8 cellular contexts compared by ENCODE assay signal in the genomic region with DNA sequence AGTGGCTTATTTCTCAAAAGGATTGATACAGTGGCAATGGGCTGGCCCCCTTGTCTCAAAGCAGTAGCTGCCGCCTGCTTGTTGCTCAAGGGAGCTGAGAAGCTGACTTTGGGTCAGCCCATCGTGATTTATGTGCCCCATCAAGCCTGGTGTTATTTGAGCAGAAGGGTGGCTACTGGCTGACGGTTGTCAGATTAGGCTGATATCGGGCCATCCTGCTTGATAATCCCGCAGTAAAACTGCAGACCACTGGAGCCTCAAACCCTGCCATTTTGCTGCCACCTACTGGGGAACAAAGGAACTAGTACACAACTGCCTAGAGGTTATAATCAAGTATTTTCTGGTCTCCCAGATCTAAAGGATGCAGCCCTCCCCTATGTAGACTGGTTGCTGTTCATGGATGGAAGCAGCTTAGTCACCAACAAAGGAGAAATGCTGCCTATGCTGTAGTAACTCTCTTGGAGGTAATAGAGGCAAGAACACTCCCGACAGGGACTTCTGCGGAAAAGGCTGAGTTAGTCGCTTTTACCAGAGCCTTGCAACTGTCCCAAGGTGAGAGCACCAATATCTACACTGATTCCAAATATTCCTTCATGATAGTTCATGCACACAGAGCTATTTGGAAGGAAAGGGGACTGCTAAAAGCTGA.
A peak's percentile ranks its signal among the peaks of the same experiment; 100 is the strongest.
DNase-seq lines count a peak whose midpoint lies in the region; ATAC-seq, FAIRE-seq and TF ChIP-seq lines count a peak whose summit lies in the region.

No MANE protein-coding gene starts in this region.

- intact Hi-C loops in GM12878 (cut with micrococcal nuclease; ENCODE audit: unreplicated experiment), result loop anchor here (1.0 kb wide), 2 partner anchors 91 to 356 kb away; no protein-coding TSS in a partner anchor

- peak; percentile 88 for TF ChIP-seq RAD21 in GM12878 (IDR thresholded peaks at IDR 0.05; ENCODE audit: insufficient read depth, low read depth, low read length)

- H2AFZ ChIP-seq in GM23338, result no peak overlapping the region
- H2AFZ ChIP-seq in GM12878 (ENCODE audit: control insufficient read depth, low read depth, low read length), result no peak overlapping the region

- H3K36me3 Mint-ChIP-seq in GM23338 (ENCODE audit: low read depth) (no peaks in the 10 kb centered on the region), T-cell (no peaks in the 10 kb centered on the region)

- peaks cover 3% of the 10 kb centered on the region; the same call in 1 of the 2 replicates for H4K20me1 ChIP-seq in GM23338 (replicated peaks; ENCODE audit: insufficient read depth)
- no peaks in the 10 kb centered on the region for H4K20me1 ChIP-seq in GM12878 (ENCODE audit: control insufficient read depth, insufficient read depth)

- TF ChIP-seq POLR2A in NB4 (IDR thresholded peaks at IDR 0.05; ENCODE audit: extremely low read depth, insufficient read length) (no peak), GM12878 (IDR thresholded peaks at IDR 0.05; ENCODE audit: low read depth, low read length) (no peak)

- 45% methylated on average over 8 of the region's 8 CpGs for whole genome bisulfite sequencing in GM12878 (ENCODE audit: insufficient coverage, insufficient replicate concordance, low lambda C conversion rate, missing lambda C conversion rate)

- FAIRE-seq in GM12878 (lab: Jason Lieb, UNC), result peak; percentile 88

- in situ Hi-C loops in GM12878 (cut with MboI), result loop anchor here (5.0 kb wide), 1 partner anchor 85 kb away; no protein-coding TSS in a partner anchor

- H3K4me1 ChIP-seq in GM23338 (ENCODE audit: insufficient read depth), result no peaks in the 10 kb centered on the region
- no peaks in the 10 kb centered on the region for H3K4me1 ChIP-seq in GM12878 (ENCODE audit: control insufficient read depth, insufficient read depth, low read length)

- no peak for TF ChIP-seq EP300 in GM12878 (IDR thresholded peaks at IDR 0.05; ENCODE audit: borderline replicate concordance in 1 of 2, control insufficient read depth in 1 of 2, low read depth in 2 of 2, low read length in 2 of 2)

- RAD21 ChIA-PET in GM12878 (lab: Charles Lee; ENCODE audit: unreplicated experiment), result interaction anchor here (0.6 to 4.1 kb wide), 14 partner anchors 25 to 361 kb away, joined by 3 to 38 read pairs (median 4); partner anchors contain the start of gene ZNF92

- POLR2A ChIA-PET in T-cell (lab: Charles Lee) (no interaction called here), GM12878 (lab: Charles Lee) (interaction anchor here (0.6 kb wide), 1 partner anchor 10 kb away, joined by 3 read pairs; no protein-coding TSS in a partner anchor)

- CTCF ChIA-PET in T-cell (lab: Charles Lee) (interaction anchor here (0.6 to 3.7 kb wide), 11 partner anchors 9 to 360 kb away, joined by 3 to 22 read pairs (median 3); no protein-coding TSS in a partner anchor), GM12878 (lab: Yijun Ruan, JAX) (interaction anchor here (0.6 to 5.5 kb wide), 32 partner anchors 8 to 620 kb away, joined by 3 to 67 read pairs (median 4); partner anchors contain the start of gene ZNF117)

- H3K4me3 Mint-ChIP-seq in GM23338, result no peak overlapping the region
- no peak overlapping the region for H3K4me3 Mint-ChIP-seq in T-cell

- H3K36me3 ChIP-seq in GM23338 (ENCODE audit: insufficient read depth) (no peaks in the 10 kb centered on the region), GM12878 (ENCODE audit: control insufficient read depth in 2 of 2, insufficient read depth in 2 of 2, low read length in 1 of 2) (peaks cover under 1 to 2% of the 10 kb centered on the region in 2 experiments; a peak in 3 of 4 replicates)

- H3F3A ChIP-seq in GM23338 (replicated peaks; ENCODE audit: low read depth), result no peaks in the 10 kb centered on the region

- no TSS peak for BruUV-seq in GM12878 (replicated peaks; lab: Mats Ljungman, UMichigan)

- H3K27ac Mint-ChIP-seq in GM23338, result no peak overlapping the region
- no peak overlapping the region for H3K27ac Mint-ChIP-seq in T-cell

- H3K4me3 ChIP-seq in GM23338 (no peak overlapping the region), NB4 (ENCODE audit: low read depth, low read length) (no peak overlapping the region), GM12878 (no peak overlapping the region)

- no peaks in the 10 kb centered on the region for H3K9me2 ChIP-seq in GM23338 (ENCODE audit: insufficient read depth)

- ATAC-seq in GM23338 (peak; percentile 97), T-cell (replicated peaks in 1 of 4) (peak in 3 of 4 experiments; percentile 53 to 73 (median 63)), GM12878 (peak; percentile 97), HG02571 (IDR thresholded peaks at IDR 0.05; ENCODE audit: unreplicated experiment) (no peak)

- peak; percentile 88 for TF ChIP-seq CTCF in GM23338 (conservative IDR thresholded peaks at IDR 0.05; ENCODE audit: low read depth in 2 of 2)
- TF ChIP-seq CTCF in NB4 (IDR thresholded peaks at IDR 0.05; ENCODE audit: low read depth, low read length), result peak; percentile 95
- peak; percentile 77 to 81 (median 79) for TF ChIP-seq CTCF in GM12878 (IDR thresholded peaks at IDR 0.05 in 2 of 3, conservative IDR thresholded peaks at IDR 0.05 in 1 of 3; ENCODE audit: control insufficient read depth in 2 of 3, extremely low read depth in 1 of 3, insufficient read depth in 1 of 3, low read depth in 3 of 3, low read length in 3 of 3)

- H3K27me3 Mint-ChIP-seq in GM23338 (ENCODE audit: insufficient read depth, low read depth, poor library complexity) (no peaks in the 10 kb centered on the region), T-cell (peaks cover 0 to 3% of the 10 kb centered on the region in 2 donors)

- H3K27me3 ChIP-seq in GM23338 (ENCODE audit: insufficient read depth) (no peaks in the 10 kb centered on the region), GM12878 (replicated peaks in 1 of 2; ENCODE audit: control insufficient read depth in 2 of 2, insufficient read depth in 2 of 2, low read length in 1 of 2) (no peaks in the 10 kb centered on the region)

- H3K4me2 ChIP-seq in GM23338 (no peak overlapping the region), GM12878 (ENCODE audit: control insufficient read depth, insufficient read depth) (no peak overlapping the region)

- H3K9ac ChIP-seq in GM12878 (ENCODE audit: control insufficient read depth, insufficient read depth, low read length), result no peak overlapping the region

- SMC1A ChIA-PET in GM12878 (lab: Charles Lee; ENCODE audit: uncharacterized antibody, unreplicated experiment), result interaction anchor here (0.6 to 4.4 kb wide), 25 partner anchors 8 to 357 kb away, joined by 3 to 46 read pairs (median 3); partner anchors contain the start of gene ERV3-1

- H3K9me3 Mint-ChIP-seq in GM23338 (no peaks in the 10 kb centered on the region), T-cell (no peaks in the 10 kb centered on the region)

- no peak overlapping the region for H3K27ac ChIP-seq in GM23338 (ENCODE audit: low read depth)
- H3K27ac ChIP-seq in GM12878 (ENCODE audit: control insufficient read depth, insufficient read depth), result no peak overlapping the region

- H3K4me1 Mint-ChIP-seq in GM23338 (no peaks in the 10 kb centered on the region), T-cell (no peaks in the 10 kb centered on the region)

- no peaks in the 10 kb centered on the region for H3K79me2 ChIP-seq in GM23338 (replicated peaks; ENCODE audit: insufficient read depth)
- H3K79me2 ChIP-seq in GM12878 (ENCODE audit: control insufficient read depth, insufficient read depth, low read length), result no peaks in the 10 kb centered on the region

- no peaks in the 10 kb centered on the region for H3K9me3 ChIP-seq in GM12878 (replicated peaks; ENCODE audit: control insufficient read depth, insufficient read depth, low read length)

- DNase-seq in GDM1 (lab: John Stamatoyannopoulos, UW) (peak; percentile 28), GM23338 (ENCODE audit: low spot score) (peak; percentile 91), NB4 (ENCODE audit: low read depth) (peak; percentile 84), T-cell (peak in 32 of 34 experiments; percentile 3 to 53 (median 25)), GM12878 (ENCODE audit: low read depth, low spot score) (peak; percentile 20), iPS DF 4.7 (ENCODE audit: extremely low read depth, low spot score) (peak; percentile 58)
- DNase-seq in stimulated activated CD4-positive, alpha-beta T cell treated with anti-CD3 and anti-CD28 coated beads, Interleukin-12 subunit alpha, Interleukin-12 subunit beta, amount 100 ng/mL, for 48 hours (ENCODE audit: low read depth in 2 of 3, low spot score in 1 of 3), result peak in 2 of 3 donors; percentile 4 to 52

TF ChIP-seq in GM23338, 12 proteins besides CTCF, POLR2A, EP300 and RAD21:
- no peak for TF ChIP-seq NANOG (IDR thresholded peaks at IDR 0.05; ENCODE audit: borderline replicate concordance)
- no peak for TF ChIP-seq POLR2AphosphoS5 (IDR thresholded peaks at IDR 0.05; ENCODE audit: low read depth)

TF ChIP-seq in GM12878, 131 proteins besides CTCF, POLR2A, EP300 and RAD21 (continues in another document):
- peak; percentile 50; the same call in 1 of the 2 replicates for TF ChIP-seq RB1 (IDR thresholded peaks at IDR 0.05; ENCODE audit: borderline replicate concordance)
- TF ChIP-seq, protein P1, sequence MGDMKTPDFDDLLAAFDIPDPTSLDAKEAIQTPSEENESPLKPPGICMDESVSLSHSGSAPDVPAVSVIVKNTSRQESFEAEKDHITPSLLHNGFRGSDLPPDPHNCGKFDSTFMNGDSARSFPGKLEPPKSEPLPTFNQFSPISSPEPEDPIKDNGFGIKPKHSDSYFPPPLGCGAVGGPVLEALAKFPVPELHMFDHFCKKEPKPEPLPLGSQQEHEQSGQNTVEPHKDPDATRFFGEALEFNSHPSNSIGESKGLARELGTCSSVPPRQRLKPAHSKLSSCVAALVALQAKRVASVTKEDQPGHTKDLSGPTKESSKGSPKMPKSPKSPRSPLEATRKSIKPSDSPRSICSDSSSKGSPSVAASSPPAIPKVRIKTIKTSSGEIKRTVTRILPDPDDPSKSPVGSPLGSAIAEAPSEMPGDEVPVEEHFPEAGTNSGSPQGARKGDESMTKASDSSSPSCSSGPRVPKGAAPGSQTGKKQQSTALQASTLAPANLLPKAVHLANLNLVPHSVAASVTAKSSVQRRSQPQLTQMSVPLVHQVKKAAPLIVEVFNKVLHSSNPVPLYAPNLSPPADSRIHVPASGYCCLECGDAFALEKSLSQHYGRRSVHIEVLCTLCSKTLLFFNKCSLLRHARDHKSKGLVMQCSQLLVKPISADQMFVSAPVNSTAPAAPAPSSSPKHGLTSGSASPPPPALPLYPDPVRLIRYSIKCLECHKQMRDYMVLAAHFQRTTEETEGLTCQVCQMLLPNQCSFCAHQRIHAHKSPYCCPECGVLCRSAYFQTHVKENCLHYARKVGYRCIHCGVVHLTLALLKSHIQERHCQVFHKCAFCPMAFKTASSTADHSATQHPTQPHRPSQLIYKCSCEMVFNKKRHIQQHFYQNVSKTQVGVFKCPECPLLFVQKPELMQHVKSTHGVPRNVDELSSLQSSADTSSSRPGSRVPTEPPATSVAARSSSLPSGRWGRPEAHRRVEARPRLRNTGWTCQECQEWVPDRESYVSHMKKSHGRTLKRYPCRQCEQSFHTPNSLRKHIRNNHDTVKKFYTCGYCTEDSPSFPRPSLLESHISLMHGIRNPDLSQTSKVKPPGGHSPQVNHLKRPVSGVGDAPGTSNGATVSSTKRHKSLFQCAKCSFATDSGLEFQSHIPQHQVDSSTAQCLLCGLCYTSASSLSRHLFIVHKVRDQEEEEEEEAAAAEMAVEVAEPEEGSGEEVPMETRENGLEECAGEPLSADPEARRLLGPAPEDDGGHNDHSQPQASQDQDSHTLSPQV (IDR thresholded peaks at IDR 0.05), result no peak

Comparison
In these comparisons a context has a peak if more than half of its experiments do, and no peak if none do; other contexts are left out.
1. DNase-seq: peak in every context shown above with its lines; median percentile 91 in GM23338; 84 in NB4; 58 in iPS DF 4.7; 28 in GDM1; 28 in stimulated activated CD4-positive, alpha-beta T cell treated with anti-CD3 and anti-CD28 coated beads, Interleukin-12 subunit alpha, Interleukin-12 subunit beta, amount 100 ng/mL, for 48 hours; 25 in T-cell; 20 in GM12878.